ENCODE assay signal across 11 cellular contexts in the genomic region with DNA sequence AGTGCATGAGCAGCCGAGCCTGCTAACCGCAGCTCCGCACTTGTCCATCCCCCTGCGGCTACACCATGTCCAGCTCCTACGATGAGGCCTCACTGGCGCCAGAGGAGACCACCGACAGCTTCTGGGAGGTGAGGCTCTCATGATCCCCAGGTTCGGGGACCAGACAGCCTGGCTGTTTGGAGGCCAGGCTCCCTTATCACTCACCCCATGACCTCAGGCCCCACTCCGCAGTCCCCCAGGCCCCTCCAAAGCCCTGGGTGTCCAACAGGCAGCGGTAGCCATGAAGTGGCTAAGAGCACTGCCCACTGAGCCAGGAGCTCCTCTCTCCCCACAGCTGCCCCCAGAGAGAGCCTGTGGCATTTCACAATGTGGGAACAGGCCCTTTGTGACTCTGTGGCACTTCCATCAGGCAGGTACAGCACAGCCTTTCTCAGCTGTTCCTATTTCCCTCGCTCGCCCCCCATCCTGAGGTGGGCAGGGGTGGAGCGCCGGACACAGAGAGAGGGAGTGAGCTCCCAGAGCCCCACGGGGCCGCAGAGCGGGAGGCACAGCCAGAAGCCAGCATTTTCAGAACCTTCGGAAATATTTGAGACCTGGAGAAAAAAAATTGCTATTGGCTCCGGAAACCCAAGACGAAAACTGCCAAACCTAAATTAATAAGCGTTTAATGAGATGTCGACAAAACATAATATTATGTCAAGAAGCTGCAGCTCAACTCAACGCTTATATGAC. TPM values are rescaled to one million over a fixed set of nuclear protein-coding genes. Genes with fewer than 3 reads are reported as not detected.
A peak's percentile ranks its signal among the peaks of the same experiment; 100 is the strongest.
DNase-seq lines count a peak whose midpoint lies in the region; ATAC-seq and TF ChIP-seq lines count a peak whose summit lies in the region.
"Had no signal": no experiment of that assay in that cellular context is flagged by ENCODE, and none has a peak within 500 bp of the region (broad histone marks: within the 10 kb centered on the region; RNA-seq: fewer than 3 reads in every experiment).

No MANE protein-coding gene starts in this region.

- H3K27ac Mint-ChIP-seq in natural killer cell: no peak overlapping the region
- H3K27ac Mint-ChIP-seq in natural killer cell treated with Interleukin-12 subunit alpha and Interleukin-12 subunit beta and Interleukin-15 and Interleukin-18, amount 100 ng/mL, for 72 hours: no peak overlapping the region
- H3K27ac Mint-ChIP-seq in naive thymus-derived CD8-positive, alpha-beta T cell: peak overlapping the region in 8 of 10 donors; percentile 51 to 84 (median 83)
- H3K27ac Mint-ChIP-seq: activated T-helper 2 cell treated with anti-CD3 and anti-CD28 coated beads, Interferon-gamma antibody, Interleukin-2, Interleukin-4, amounts not matched to agents 10 μg/mL and 5 μg/mL and 100 μg/mL, durations not matched to agents 14 hours and 24 hours and 36 hours had no signal

- H3K27me3 Mint-ChIP-seq in natural killer cell (ENCODE audit: low read depth in 2 of 2): no peaks in the 10 kb centered on the region
- no peaks in the 10 kb centered on the region for H3K27me3 Mint-ChIP-seq in natural killer cell treated with Interleukin-12 subunit alpha and Interleukin-12 subunit beta and Interleukin-15 and Interleukin-18, amount 100 ng/mL, for 72 hours
- H3K27me3 Mint-ChIP-seq in naive thymus-derived CD8-positive, alpha-beta T cell: no peaks in the 10 kb centered on the region

- no peak for TF ChIP-seq CTCF in natural killer cell (IDR thresholded peaks at IDR 0.05)

- ATAC-seq in natural killer cell (no peak), GM21526 (IDR thresholded peaks at IDR 0.05; ENCODE audit: low FRiP score, unreplicated experiment) (no peak)
- ATAC-seq in natural killer cell treated with Interleukin-12 subunit alpha and Interleukin-12 subunit beta and Interleukin-15 and Interleukin-18, amount 100 ng/mL, for 72 hours: no peak
- no peak for ATAC-seq in naive thymus-derived CD8-positive, alpha-beta T cell

- POLR2A ChIA-PET in naive thymus-derived CD8-positive, alpha-beta T cell (lab: Charles Lee): interaction anchor here (0.6 to 1.1 kb wide), 3 partner anchors 100 to 362 kb away, joined by 3 read pairs; a partner anchor contains a TSS

- H3K4me1 Mint-ChIP-seq in natural killer cell: peaks cover 20 to 23% of the 10 kb centered on the region in 2 donors
- peaks cover 6 to 10% of the 10 kb centered on the region in 2 donors for H3K4me1 Mint-ChIP-seq in natural killer cell treated with Interleukin-12 subunit alpha and Interleukin-12 subunit beta and Interleukin-15 and Interleukin-18, amount 100 ng/mL, for 72 hours (ENCODE audit: low read depth in 2 of 2)
- peaks cover 0 to 13% (median 5%) of the 10 kb centered on the region in 4 donors for H3K4me1 Mint-ChIP-seq in naive thymus-derived CD8-positive, alpha-beta T cell

- H3K9me3 Mint-ChIP-seq in natural killer cell: no peaks in the 10 kb centered on the region
- H3K9me3 Mint-ChIP-seq in natural killer cell treated with Interleukin-12 subunit alpha and Interleukin-12 subunit beta and Interleukin-15 and Interleukin-18, amount 100 ng/mL, for 72 hours: no peaks in the 10 kb centered on the region
- H3K9me3 Mint-ChIP-seq in naive thymus-derived CD8-positive, alpha-beta T cell: no peaks in the 10 kb centered on the region
- H3K9me3 Mint-ChIP-seq: activated T-helper 2 cell treated with anti-CD3 and anti-CD28 coated beads, Interferon-gamma antibody, Interleukin-2, Interleukin-4, amounts not matched to agents 10 μg/mL and 5 μg/mL and 100 μg/mL, durations not matched to agents 14 hours and 24 hours and 36 hours had no signal

- DNase-seq in natural killer cell (no peak), dermis blood vessel endothelial cell (peak; percentile 6), NCI-H187 (lab: John Stamatoyannopoulos, UW) (no peak)
- DNase-seq in natural killer cell treated with Interleukin-12 subunit alpha and Interleukin-12 subunit beta and Interleukin-15 and Interleukin-18, amount 100 ng/mL, for 72 hours (ENCODE audit: low spot score): no peak
- DNase-seq in naive thymus-derived CD8-positive, alpha-beta T cell: peak in 1 of 10 donors; percentile 50
- no peak for DNase-seq in stimulated activated CD4-positive, alpha-beta T cell treated with anti-CD3 and anti-CD28 coated beads, Interleukin-2, amount 100 ng/mL, for 48 hours
- no peak for DNase-seq in stimulated activated CD4-positive, alpha-beta T cell treated with anti-CD3 and anti-CD28 coated beads, Interleukin-4, amount 100 ng/mL, for 1 hour

- H3K4me3 Mint-ChIP-seq in natural killer cell: peak overlapping the region; percentile 37
- H3K4me3 Mint-ChIP-seq in natural killer cell treated with Interleukin-12 subunit alpha and Interleukin-12 subunit beta and Interleukin-15 and Interleukin-18, amount 100 ng/mL, for 72 hours: no peak overlapping the region
- H3K4me3 Mint-ChIP-seq in naive thymus-derived CD8-positive, alpha-beta T cell: peak overlapping the region in 2 of 10 donors; percentile 35 to 39

- intact Hi-C loops in natural killer cell (cut with micrococcal nuclease): loop anchor here (2.0 to 5.0 kb wide), 2 partner anchors 82 to 284 kb away; no protein-coding TSS in a partner anchor

- no peaks in the 10 kb centered on the region for H3K36me3 Mint-ChIP-seq in natural killer cell
- no peaks in the 10 kb centered on the region for H3K36me3 Mint-ChIP-seq in natural killer cell treated with Interleukin-12 subunit alpha and Interleukin-12 subunit beta and Interleukin-15 and Interleukin-18, amount 100 ng/mL, for 72 hours
- H3K36me3 Mint-ChIP-seq in naive thymus-derived CD8-positive, alpha-beta T cell: no peaks in the 10 kb centered on the region

RNA-seq across cellular contexts. Expression of a gene that starts 29.7 kb away (rescaled TPM):
- total RNA-seq in natural killer cell: under 1 TPM; 0.25 to 0.68 (median 0.45) TPM
- not detected for total RNA-seq in natural killer cell treated with Interleukin-12 subunit alpha and Interleukin-12 subunit beta and Interleukin-15 and Interleukin-18, amount 100 ng/mL, for 72 hours
- total RNA-seq in dermis blood vessel endothelial cell: under 0.01 TPM in 1 of 2 replicates, not detected in the other
- total RNA-seq in naive thymus-derived CD8-positive, alpha-beta T cell: not detected
- polyA plus RNA-seq in naive thymus-derived CD8-positive, alpha-beta T cell: not detected
- total RNA-seq: frontal cortex; T-helper 1 cell treated with Interleukin-12 subunit alpha and Interleukin-12 subunit beta and Interleukin-4 antibody, amounts not matched to agents 30 ng/mL and 1 ng/mL, for 36 hours had no signal

Comparison
In these comparisons a context has a peak if more than half of its experiments do, and no peak if none do; other contexts are left out.
1. H3K27ac Mint-ChIP-seq: peak in naive thymus-derived CD8-positive, alpha-beta T cell (8 of 10); none in natural killer cell (0 of 2) and natural killer cell treated with Interleukin-12 subunit alpha and Interleukin-12 subunit beta and Interleukin-15 and Interleukin-18, amount 100 ng/mL, for 72 hours (0 of 2).